16 cellular contexts compared by ENCODE assay signal in genomic region chr9:91813261-91813795, GRCh38.
DNase-seq lines count a peak whose midpoint lies in the region; TF ChIP-seq lines count a peak whose summit lies in the region.
"Had no signal": no experiment of that assay in that cellular context is flagged by ENCODE, and none has a peak within 500 bp of the region (broad histone marks: within the 10 kb centered on the region; RNA-seq: fewer than 3 reads in every experiment).

No MANE protein-coding gene starts in this region.

- intact Hi-C loops in prostate gland (cut with DNase I) = no loop called here

- H3K27me3 ChIP-seq in esophagus (ENCODE audit: control insufficient read depth in 1 of 2, insufficient read depth in 2 of 2, low read length in 2 of 2) (no peaks in the 10 kb centered on the region), muscle layer of duodenum (ENCODE audit: low read depth, low read length) (no peaks in the 10 kb centered on the region), stomach smooth muscle (ENCODE audit: control insufficient read depth in 1 of 2, insufficient read depth in 2 of 2, low read length in 2 of 2) (no peaks in the 10 kb centered on the region), right atrium auricular region (no peaks in the 10 kb centered on the region), prostate gland (replicated peaks; ENCODE audit: insufficient read depth) (no peaks in the 10 kb centered on the region)

- H3K27ac ChIP-seq in esophagus (ENCODE audit: low read depth in 2 of 2, low read length in 1 of 2) = peak overlapping the region; percentile 8 to 33
- peak overlapping the region; percentile 54 for H3K27ac ChIP-seq in muscle layer of duodenum (ENCODE audit: low read length)
- H3K27ac ChIP-seq in stomach smooth muscle (ENCODE audit: low read length) = peak overlapping the region; percentile 84
- no peak overlapping the region for H3K27ac ChIP-seq in right atrium auricular region
- H3K27ac ChIP-seq in prostate gland = no peak overlapping the region
- H3K27ac ChIP-seq: RWPE1 had no signal

- H3K4me1 ChIP-seq in esophagus (ENCODE audit: control insufficient read depth in 2 of 2, insufficient read depth in 2 of 2, low read length in 1 of 2) (peaks cover 2 to 6% of the 10 kb centered on the region in 2 donors), muscle layer of duodenum (ENCODE audit: control insufficient read depth in 1 of 2, insufficient read depth in 2 of 2, low read length in 2 of 2) (peaks cover 12 to 59% of the 10 kb centered on the region in 2 donors), stomach smooth muscle (ENCODE audit: control insufficient read depth, insufficient read depth, low read length) (peaks cover 75% of the 10 kb centered on the region), right atrium auricular region (peaks cover 0 to 46% of the 10 kb centered on the region in 2 donors), prostate gland (replicated peaks) (peaks cover 12% of the 10 kb centered on the region)

- no peak for TF ChIP-seq POLR2A in prostate gland (IDR thresholded peaks at IDR 0.05)

- DNase-seq in NCI-H69 (lab: John Stamatoyannopoulos, UW) (peak; percentile 48), right atrium auricular region (ENCODE audit: low spot score) (no peak), NCI-H1694 (lab: John Stamatoyannopoulos, UW) (no peak), AG08395 (ENCODE audit: low spot score) (no peak), prostate gland (ENCODE audit: low spot score) (no peak)
- DNase-seq: CD4-positive, CD25-positive, alpha-beta regulatory T cell; H9; Kasumi-1; NCI-H1105 treated with DMSO at 0.1 percent for 48 hours; NCI-H187; NCI-H82; PC-3 had no signal

- TF ChIP-seq CTCF in right atrium auricular region (IDR thresholded peaks at IDR 0.05) (no peak), prostate gland (IDR thresholded peaks at IDR 0.05) (no peak)

- H3K9ac ChIP-seq in stomach smooth muscle (ENCODE audit: low read length in 2 of 2) = peak overlapping the region; percentile 21 to 26

- 81% methylated on average over 9 of the region's 9 CpGs for WGBS in esophagus, 2 donors
- 89% methylated on average over 9 of the region's 9 CpGs for WGBS in prostate gland

- H3K4me3 ChIP-seq in esophagus (ENCODE audit: low read depth in 1 of 2, low read length in 2 of 2) = no peak overlapping the region
- H3K4me3 ChIP-seq in muscle layer of duodenum (ENCODE audit: low read depth in 1 of 2, low read length in 2 of 2) = no peak overlapping the region
- H3K4me3 ChIP-seq in stomach smooth muscle (ENCODE audit: low read length in 2 of 2) = no peak overlapping the region
- no peak overlapping the region for H3K4me3 ChIP-seq in right atrium auricular region
- no peak overlapping the region for H3K4me3 ChIP-seq in prostate gland

- H3K9me3 ChIP-seq in esophagus (ENCODE audit: control insufficient read depth in 2 of 2, insufficient read depth in 1 of 2, low read depth in 1 of 2, low read length in 1 of 2) (no peaks in the 10 kb centered on the region), muscle layer of duodenum (ENCODE audit: control insufficient read depth in 1 of 2, low read length in 2 of 2) (no peaks in the 10 kb centered on the region), stomach smooth muscle (ENCODE audit: control insufficient read depth in 2 of 2, low read length in 2 of 2) (no peaks in the 10 kb centered on the region), right atrium auricular region (no peaks in the 10 kb centered on the region), prostate gland (no peaks in the 10 kb centered on the region)

- H3K36me3 ChIP-seq in esophagus (ENCODE audit: control insufficient read depth in 2 of 2, insufficient read depth in 2 of 2, low read length in 1 of 2) (no peaks in the 10 kb centered on the region), muscle layer of duodenum (ENCODE audit: control insufficient read depth in 1 of 2, insufficient read depth in 2 of 2, low read length in 2 of 2) (no peaks in the 10 kb centered on the region), stomach smooth muscle (ENCODE audit: control insufficient read depth in 2 of 2, insufficient read depth in 2 of 2, low read length in 2 of 2) (no peaks in the 10 kb centered on the region), right atrium auricular region (no peaks in the 10 kb centered on the region), prostate gland (no peaks in the 10 kb centered on the region)

Comparison
In these comparisons a context has a peak if more than half of its experiments do, and no peak if none do; other contexts are left out.
1. H3K27ac ChIP-seq: peak in esophagus (2 of 2), muscle layer of duodenum (single experiment) and stomach smooth muscle (single experiment); none in right atrium auricular region (0 of 2) and prostate gland (0 of 2).